ENCODE assay signal across 1 cellular context in genomic region chr1:198072177-198072576, GRCh38.
TF ChIP-seq lines count a peak whose summit lies in the region.

No MANE protein-coding gene starts in this region.

TF ChIP-seq in K562, 482 proteins besides CTCF, POLR2A, EP300 and RAD21 (continued from another document):
- TF ChIP-seq, protein P1, sequence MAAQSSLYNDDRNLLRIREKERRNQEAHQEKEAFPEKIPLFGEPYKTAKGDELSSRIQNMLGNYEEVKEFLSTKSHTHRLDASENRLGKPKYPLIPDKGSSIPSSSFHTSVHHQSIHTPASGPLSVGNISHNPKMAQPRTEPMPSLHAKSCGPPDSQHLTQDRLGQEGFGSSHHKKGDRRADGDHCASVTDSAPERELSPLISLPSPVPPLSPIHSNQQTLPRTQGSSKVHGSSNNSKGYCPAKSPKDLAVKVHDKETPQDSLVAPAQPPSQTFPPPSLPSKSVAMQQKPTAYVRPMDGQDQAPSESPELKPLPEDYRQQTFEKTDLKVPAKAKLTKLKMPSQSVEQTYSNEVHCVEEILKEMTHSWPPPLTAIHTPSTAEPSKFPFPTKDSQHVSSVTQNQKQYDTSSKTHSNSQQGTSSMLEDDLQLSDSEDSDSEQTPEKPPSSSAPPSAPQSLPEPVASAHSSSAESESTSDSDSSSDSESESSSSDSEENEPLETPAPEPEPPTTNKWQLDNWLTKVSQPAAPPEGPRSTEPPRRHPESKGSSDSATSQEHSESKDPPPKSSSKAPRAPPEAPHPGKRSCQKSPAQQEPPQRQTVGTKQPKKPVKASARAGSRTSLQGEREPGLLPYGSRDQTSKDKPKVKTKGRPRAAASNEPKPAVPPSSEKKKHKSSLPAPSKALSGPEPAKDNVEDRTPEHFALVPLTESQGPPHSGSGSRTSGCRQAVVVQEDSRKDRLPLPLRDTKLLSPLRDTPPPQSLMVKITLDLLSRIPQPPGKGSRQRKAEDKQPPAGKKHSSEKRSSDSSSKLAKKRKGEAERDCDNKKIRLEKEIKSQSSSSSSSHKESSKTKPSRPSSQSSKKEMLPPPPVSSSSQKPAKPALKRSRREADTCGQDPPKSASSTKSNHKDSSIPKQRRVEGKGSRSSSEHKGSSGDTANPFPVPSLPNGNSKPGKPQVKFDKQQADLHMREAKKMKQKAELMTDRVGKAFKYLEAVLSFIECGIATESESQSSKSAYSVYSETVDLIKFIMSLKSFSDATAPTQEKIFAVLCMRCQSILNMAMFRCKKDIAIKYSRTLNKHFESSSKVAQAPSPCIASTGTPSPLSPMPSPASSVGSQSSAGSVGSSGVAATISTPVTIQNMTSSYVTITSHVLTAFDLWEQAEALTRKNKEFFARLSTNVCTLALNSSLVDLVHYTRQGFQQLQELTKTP (IDR thresholded peaks at IDR 0.05; ENCODE audit: low read depth in 1 of 2, partially characterized antibody in 2 of 2) = no peak
- no peak for TF ChIP-seq C11orf30 (IDR thresholded peaks at IDR 0.05; ENCODE audit: low read depth)
- TF ChIP-seq ZBTB26 (CRISPR knock-in tag; IDR thresholded peaks at IDR 0.05) = no peak
- TF ChIP-seq, protein P2, sequence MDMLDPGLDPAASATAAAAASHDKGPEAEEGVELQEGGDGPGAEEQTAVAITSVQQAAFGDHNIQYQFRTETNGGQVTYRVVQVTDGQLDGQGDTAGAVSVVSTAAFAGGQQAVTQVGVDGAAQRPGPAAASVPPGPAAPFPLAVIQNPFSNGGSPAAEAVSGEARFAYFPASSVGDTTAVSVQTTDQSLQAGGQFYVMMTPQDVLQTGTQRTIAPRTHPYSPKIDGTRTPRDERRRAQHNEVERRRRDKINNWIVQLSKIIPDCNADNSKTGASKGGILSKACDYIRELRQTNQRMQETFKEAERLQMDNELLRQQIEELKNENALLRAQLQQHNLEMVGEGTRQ (CRISPR knock-in tag; IDR thresholded peaks at IDR 0.05) = no peak
- no peak for TF ChIP-seq DACH1 (IDR thresholded peaks at IDR 0.05; ENCODE audit: partially characterized antibody)
- no peak for TF ChIP-seq RBM14 (IDR thresholded peaks at IDR 0.05; ENCODE audit: borderline replicate concordance, insufficient read depth, low read depth, low read length)
